ENCODE assay signal across 28 cellular contexts in the genomic region with DNA sequence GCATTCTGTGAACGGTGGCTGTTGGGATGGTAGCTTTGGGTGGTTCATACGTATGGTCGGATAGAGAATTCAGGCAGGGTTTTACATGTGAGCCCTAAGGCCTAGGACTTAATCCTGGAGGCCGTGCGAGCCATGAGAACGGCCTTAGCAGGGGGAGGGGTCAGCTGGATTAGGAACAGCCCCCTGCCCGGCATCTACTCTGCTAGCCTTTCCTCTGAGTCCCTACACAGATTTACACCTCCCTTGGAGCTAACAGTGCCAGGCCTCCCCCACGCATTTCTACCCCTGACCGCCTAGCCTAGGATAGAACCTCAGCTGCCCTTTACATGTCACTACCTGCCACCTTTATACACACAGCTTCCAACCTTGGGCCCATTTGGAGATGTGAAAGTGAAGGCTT.
"Had no signal": no experiment of that assay in that cellular context is flagged by ENCODE, and none has a peak within 500 bp of the region (broad histone marks: within the 10 kb centered on the region; RNA-seq: fewer than 3 reads in every experiment).

No MANE protein-coding gene starts in this region.

- H3K4me3 Mint-ChIP-seq: activated CD4-positive, alpha-beta T cell treated with anti-CD3 and anti-CD28 coated beads, Interleukin-2, amount 10 ng/mL, durations not matched to agents 7 days and 5 days; activated CD8-positive, alpha-beta T cell treated with anti-CD3 and anti-CD28 coated beads for 36 hours; activated naive CD8-positive, alpha-beta T cell; activated T-cell treated with anti-CD3 and anti-CD28 coated beads, Interleukin-2, amount 50 U/mL, for 4 hours; activated T-helper 17 cell treated with anti-CD3 and anti-CD28 coated beads, Interleukin-2, amount 50 U/mL, for 72 hours; central memory CD8-positive, alpha-beta T cell; effector memory CD8-positive, alpha-beta T cell; WTC11 had no signal

- H3K9me3 ChIP-seq: esophagus muscularis mucosa, gastroesophageal sphincter, heart right ventricle had no signal

- H3K27me3 Mint-ChIP-seq: activated CD4-positive, alpha-beta T cell treated with anti-CD3 and anti-CD28 coated beads, Interleukin-2, amount 10 ng/mL, durations not matched to agents 7 days and 5 days; activated CD8-positive, alpha-beta T cell treated with anti-CD3 and anti-CD28 coated beads for 36 hours; activated naive CD8-positive, alpha-beta T cell; activated T-helper 17 cell treated with anti-CD3 and anti-CD28 coated beads, Interleukin-2, amount 50 U/mL, for 72 hours; central memory CD8-positive, alpha-beta T cell; effector memory CD8-positive, alpha-beta T cell had no signal

- ATAC-seq: activated CD8-positive, alpha-beta T cell treated with anti-CD3 and anti-CD28 coated beads for 36 hours; activated T-cell treated with anti-CD3 and anti-CD28 coated beads, Interleukin-2, amount 50 U/mL, for 4 hours; activated T-helper 17 cell treated with anti-CD3 and anti-CD28 coated beads, Interleukin-2, amount 50 U/mL, for 72 hours; effector memory CD8-positive, alpha-beta T cell; gastroesophageal sphincter; heart right ventricle; WTC11 had no signal

- H3K9me3 Mint-ChIP-seq: activated CD4-positive, alpha-beta T cell treated with anti-CD3 and anti-CD28 coated beads, Interleukin-2, amount 10 ng/mL, durations not matched to agents 7 days and 5 days; activated CD8-positive, alpha-beta T cell treated with anti-CD3 and anti-CD28 coated beads for 36 hours; activated T-cell treated with anti-CD3 and anti-CD28 coated beads, Interleukin-2, amount 50 U/mL, for 4 hours; activated T-helper 17 cell treated with anti-CD3 and anti-CD28 coated beads, Interleukin-2, amount 50 U/mL, for 72 hours; central memory CD8-positive, alpha-beta T cell; effector memory CD8-positive, alpha-beta T cell; WTC11 had no signal

- H3K27me3 ChIP-seq: brain microvascular endothelial cell, esophagus muscularis mucosa, gastroesophageal sphincter, heart right ventricle had no signal

- H3K4me1 ChIP-seq: esophagus muscularis mucosa, gastroesophageal sphincter, heart right ventricle had no signal

- H3K4me3 ChIP-seq: esophagus muscularis mucosa, gastroesophageal sphincter, heart right ventricle had no signal

- H3K4me1 Mint-ChIP-seq: activated CD4-positive, alpha-beta T cell treated with anti-CD3 and anti-CD28 coated beads, Interleukin-2, amount 10 ng/mL, durations not matched to agents 7 days and 5 days; activated T-helper 17 cell treated with anti-CD3 and anti-CD28 coated beads, Interleukin-2, amount 50 U/mL, for 72 hours; central memory CD8-positive, alpha-beta T cell had no signal

- H3K36me3 ChIP-seq: brain microvascular endothelial cell had no signal

- H3K36me3 Mint-ChIP-seq: activated naive CD8-positive, alpha-beta T cell had no signal

- H3K27ac ChIP-seq: brain microvascular endothelial cell, esophagus muscularis mucosa, gastroesophageal sphincter, heart right ventricle had no signal

- DNase-seq: activated CD4-positive, alpha-beta T cell treated with anti-CD3 and anti-CD28 coated beads for 1 hour; activated CD4-positive, alpha-beta T cell treated with anti-CD3 and anti-CD28 coated beads for 4 hours; activated CD4-positive, alpha-beta T cell treated with anti-CD3 and anti-CD28 coated beads, Interleukin-2, amount 10 ng/mL, durations not matched to agents 7 days and 5 days; activated CD4-positive, alpha-beta T cell treated with anti-CD3 and anti-CD28 coated beads, Interleukin-2, amount 50 U/mL, for 4 hours; activated CD8-positive, alpha-beta memory T cell treated with anti-CD3 and anti-CD28 coated beads for 24 hours; activated CD8-positive, alpha-beta T cell treated with anti-CD3 and anti-CD28 coated beads for 36 hours; activated effector memory CD4-positive, alpha-beta T cell treated with Interleukin-2 at 50 U/mL for 16 hours; activated gamma-delta T cell treated with Interleukin-2 at 50 U/mL for 16 hours; activated naive CD4-positive, alpha-beta T cell treated with anti-CD3 and anti-CD28 coated beads, Interleukin-2, amount 50 U/mL, for 16 hours; activated naive CD4-positive, alpha-beta T cell treated with Interleukin-2 at 50 U/mL for 16 hours; activated T-cell treated with anti-CD3 and anti-CD28 coated beads, Interleukin-2, amount 50 U/mL, for 4 hours; amniotic stem cell; anterior cingulate cortex; brain microvascular endothelial cell; cortex of kidney; dermis blood vessel endothelial cell; effector CD4-positive, alpha-beta T cell; effector memory CD8-positive, alpha-beta T cell; erythroblast; foreskin melanocyte; heart right ventricle; T-helper 2 cell had no signal

- H3K27ac Mint-ChIP-seq: activated CD4-positive, alpha-beta T cell treated with anti-CD3 and anti-CD28 coated beads, Interleukin-2, amount 10 ng/mL, durations not matched to agents 7 days and 5 days; activated CD8-positive, alpha-beta T cell treated with anti-CD3 and anti-CD28 coated beads for 36 hours; activated naive CD8-positive, alpha-beta T cell; activated T-helper 17 cell treated with anti-CD3 and anti-CD28 coated beads, Interleukin-2, amount 50 U/mL, for 72 hours; WTC11 had no signal
